ENCODE assay signal across 1 cellular context in the genomic region with DNA sequence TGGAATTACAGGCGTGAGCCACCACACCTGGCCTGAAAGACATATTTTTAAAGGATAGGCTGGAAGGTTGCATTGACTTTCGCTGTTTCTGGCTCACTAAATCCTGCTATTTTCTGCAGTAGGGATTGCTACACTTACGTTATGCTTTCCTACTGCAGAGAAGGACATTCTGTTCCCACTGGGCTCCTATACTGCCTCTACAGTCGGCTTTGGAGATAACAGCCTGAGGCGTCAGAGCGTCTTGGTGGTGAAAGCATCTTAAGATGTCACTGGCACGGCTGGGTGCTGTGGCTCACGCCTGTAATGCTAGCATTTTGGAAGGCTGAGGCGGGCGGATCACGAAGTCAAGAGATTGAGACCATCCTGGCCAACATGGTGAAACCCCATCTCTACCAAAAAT.
TF ChIP-seq lines count a peak whose summit lies in the region.

No MANE protein-coding gene starts in this region.

TF ChIP-seq in GM23338, 12 proteins besides CTCF, POLR2A, EP300 and RAD21 (continued from another document):
- TF ChIP-seq CREB1 (CRISPR knock-in tag; IDR thresholded peaks at IDR 0.05; ENCODE audit: low read depth) (no peak), NANOG (IDR thresholded peaks at IDR 0.05; ENCODE audit: borderline replicate concordance) (no peak)
TF ChIP-seq in GM23338: peak in this region for 0.
